Comparison of ENCODE assay signal across 8 cellular contexts in the genomic region with DNA sequence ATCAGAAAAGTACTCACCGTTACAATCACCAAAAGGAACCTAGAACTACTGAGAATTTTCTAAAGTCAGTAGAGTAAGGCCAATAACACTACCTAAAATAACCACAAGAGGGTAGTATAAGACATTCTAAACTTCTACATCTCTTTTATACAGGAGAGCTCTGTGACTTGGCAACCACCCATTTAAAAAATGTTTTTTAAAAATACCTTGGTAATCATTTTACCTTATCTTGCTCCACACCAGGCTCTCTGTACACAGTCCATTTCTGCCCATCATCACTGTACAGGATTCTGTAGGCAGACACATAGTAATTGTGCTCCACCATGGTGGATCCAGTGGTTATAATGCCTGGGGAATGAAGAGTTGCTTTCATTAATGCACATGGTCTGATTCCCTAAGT. TPM values are rescaled to one million over a fixed set of nuclear protein-coding genes. Genes with fewer than 3 reads are reported as not detected.
DNase-seq lines count a peak whose midpoint lies in the region; ATAC-seq and TF ChIP-seq lines count a peak whose summit lies in the region.

No MANE protein-coding gene starts in this region.

- POLR2A ChIA-PET in A673 (lab: Charles Lee; ENCODE audit: low non-redundant PET) = interaction anchor here (0.6 kb wide), 1 partner anchor 702 kb away, joined by 3 read pairs; no protein-coding TSS in a partner anchor

- H3K27ac ChIP-seq in A673 (ENCODE audit: low read depth, low read length, poor library complexity, severe bottlenecking) (no peak overlapping the region), osteoblast (ENCODE audit: low read depth, low read length) (peak overlapping the region; percentile 7)

- BruUV-seq in A673 (replicated peaks; lab: Mats Ljungman, UMichigan) = no TSS peak

- H4K20me1 ChIP-seq in osteoblast (ENCODE audit: insufficient read depth, low read length) = peaks cover 5% of the 10 kb centered on the region

- H3K27me3 ChIP-seq in A673 (replicated peaks; ENCODE audit: insufficient read depth, low read depth, low read length, poor library complexity) (no peaks in the 10 kb centered on the region), osteoblast (ENCODE audit: insufficient read depth, low read length) (no peaks in the 10 kb centered on the region)

- peaks cover 23% of the 10 kb centered on the region for H3K79me2 ChIP-seq in osteoblast (ENCODE audit: insufficient read depth, low read length)

- no peak overlapping the region for H3K4me2 ChIP-seq in osteoblast (ENCODE audit: insufficient read depth, low read length)

- intact Hi-C loops in A673 (cut with micrococcal nuclease; ENCODE audit: unreplicated experiment) = loop anchor here (1.0 to 10.0 kb wide), 3 partner anchors 177 to 935 kb away; a partner anchor contains a TSS

- H3K4me1 ChIP-seq in A673 (ENCODE audit: insufficient read depth, low read length, poor library complexity, severe bottlenecking) = peaks cover 4% of the 10 kb centered on the region
- H3K4me1 ChIP-seq in osteoblast (ENCODE audit: insufficient read depth, low read length) = peaks cover 18% of the 10 kb centered on the region

- no peaks in the 10 kb centered on the region for H3K36me3 ChIP-seq in A673 (ENCODE audit: insufficient read depth, low read length, poor library complexity, severe bottlenecking)
- H3K36me3 ChIP-seq in osteoblast (ENCODE audit: insufficient read depth, low read length) = peaks cover 88% of the 10 kb centered on the region

- peak; percentile 68 for DNase-seq in A673 (ENCODE audit: low spot score)
- peak; percentile 72 for DNase-seq in NAMALWA (ENCODE audit: low spot score)
- peak; percentile 46 for DNase-seq in SKM-1 (lab: John Stamatoyannopoulos, UW; ENCODE audit: unreplicated experiment)
- peak; percentile 82 for DNase-seq in fibroblast of peridontal ligament (ENCODE audit: extremely low read depth)
- DNase-seq in osteoblast (ENCODE audit: insufficient read length, low spot score, missing footprints) = peak; percentile 80

- ATAC-seq in HG02623 (IDR thresholded peaks at IDR 0.05; ENCODE audit: unreplicated experiment) (peak; percentile 86), HG02970 (IDR thresholded peaks at IDR 0.05; ENCODE audit: low FRiP score, unreplicated experiment) (no peak)

- H3K4me3 ChIP-seq in A673 (ENCODE audit: low read depth, low read length, poor library complexity, severe bottlenecking) = no peak overlapping the region
- no peak overlapping the region for H3K4me3 ChIP-seq in osteoblast (ENCODE audit: insufficient read depth, low read length)

- no peaks in the 10 kb centered on the region for H3K9me3 ChIP-seq in A673 (ENCODE audit: low read depth, low read length, poor library complexity, severe bottlenecking)
- no peaks in the 10 kb centered on the region for H3K9me3 ChIP-seq in osteoblast (ENCODE audit: low read depth, low read length)

- H2AFZ ChIP-seq in osteoblast (ENCODE audit: low read length) = no peak overlapping the region

- CTCF ChIA-PET in A673 (lab: Charles Lee) = interaction anchor here (0.5 to 2.5 kb wide), 8 partner anchors 74 to 972 kb away, joined by 3 to 29 read pairs (median 3); no protein-coding TSS in a partner anchor

- peak; percentile 78 for TF ChIP-seq CTCF in A673 (conservative IDR thresholded peaks at IDR 0.05; ENCODE audit: low read depth, low read length)
- TF ChIP-seq CTCF in GM12874 (IDR thresholded peaks at IDR 0.05; ENCODE audit: insufficient read depth, low read depth, low read length) = peak; percentile 36; the same call in 1 of the 2 replicates
- TF ChIP-seq CTCF in osteoblast (IDR thresholded peaks at IDR 0.05; ENCODE audit: extremely low read depth, low read depth, low read length) = peak; percentile 71

RNA-seq across cellular contexts. Expression of a gene that starts 54.4 kb away (rescaled TPM):
- total RNA-seq in A673 (2021) = 4.8 and 8.2 TPM in 2 replicates
- total RNA-seq in osteoblast = 2.2 and 2.7 TPM in 2 replicates
